In genomic region chr5:162785673-162786072, GRCh38 we compare ENCODE assay signal across 28 cellular contexts.
"Had no signal": no experiment of that assay in that cellular context is flagged by ENCODE, and none has a peak within 500 bp of the region (broad histone marks: within the 10 kb centered on the region; RNA-seq: fewer than 3 reads in every experiment).

No MANE protein-coding gene starts in this region.

- FAIRE-seq: endometrium, kidney had no signal

- H3K27me3 ChIP-seq: colonic mucosa, esophagus squamous epithelium, gastrocnemius medialis, heart right ventricle had no signal

- DNase-seq: colonic mucosa; cortex of kidney; effector CD8-positive, alpha-beta T cell; effector memory CD8-positive, alpha-beta T cell; endodermal cell; erythroblast; esophagus squamous epithelium; foreskin fibroblast; foreskin melanocyte; gastrocnemius medialis; head of caudate nucleus; heart right ventricle; hippocampal formation; immature natural killer cell; islet precursor cell; kidney; kidney glomerular epithelial cell; left colon; left ventricle myocardium inferior; lower lobe of right lung; mesenchymal stem cell; mucosa of descending colon; naive B cell; naive thymus-derived CD8-positive, alpha-beta T cell had no signal

- H3K36me3 ChIP-seq: colonic mucosa, esophagus squamous epithelium, gastrocnemius medialis, heart right ventricle, left ventricle myocardium inferior, lower lobe of right lung had no signal

- H3K9me3 ChIP-seq: colonic mucosa, gastrocnemius medialis, mucosa of descending colon had no signal

- H3K4me3 ChIP-seq: colonic mucosa, esophagus squamous epithelium, gastrocnemius medialis, heart right ventricle, left ventricle myocardium inferior, lower lobe of right lung, mucosa of descending colon had no signal

- H3K4me1 ChIP-seq: colonic mucosa, esophagus squamous epithelium, gastrocnemius medialis, heart right ventricle, left ventricle myocardium inferior, lower lobe of right lung had no signal

- H3K27ac ChIP-seq: colonic mucosa, epithelial cell of prostate, esophagus squamous epithelium, gastrocnemius medialis, heart right ventricle, left ventricle myocardium inferior, lower lobe of right lung had no signal

- ATAC-seq: effector memory CD8-positive, alpha-beta T cell; esophagus mucosa; gastrocnemius medialis; heart right ventricle; left colon; left lobe of liver; lower lobe of right lung; mucosa of descending colon; naive thymus-derived CD8-positive, alpha-beta T cell had no signal
